ENCODE assay signal across 27 cellular contexts in genomic region chr1:246294263-246294662, GRCh38.
"Had no signal": no experiment of that assay in that cellular context is flagged by ENCODE, and none has a peak within 500 bp of the region (broad histone marks: within the 10 kb centered on the region; RNA-seq: fewer than 3 reads in every experiment).

No MANE protein-coding gene starts in this region.

- ATAC-seq: effector memory CD8-positive, alpha-beta T cell; esophagus mucosa; gastrocnemius medialis; heart right ventricle; left cardiac atrium; left ventricle myocardium superior; lower lobe of right lung had no signal

- H3K27me3 Mint-ChIP-seq: dendritic cell treated with granulocyte-macrophage colony-stimulating factor and Interleukin-4, amounts not matched to agents 40 ng/mL and 50 ng/mL, for 4 days; effector memory CD8-positive, alpha-beta T cell; memory B cell had no signal

- DNase-seq: colonic mucosa; cortex of kidney; effector CD8-positive, alpha-beta T cell; effector memory CD8-positive, alpha-beta T cell; endodermal cell; erythroblast; esophagus squamous epithelium; foreskin fibroblast; foreskin melanocyte; gastrocnemius medialis; glutamatergic neuron; head of caudate nucleus; heart right ventricle; hippocampal formation; left cardiac atrium; left lung; left ventricle myocardium superior; lower lobe of right lung; mesendoderm; midbrain had no signal

- H3K36me3 ChIP-seq: colonic mucosa, esophagus squamous epithelium, gastrocnemius medialis, heart right ventricle, left lung, lower lobe of right lung had no signal

- H3K4me1 ChIP-seq: colonic mucosa, gastrocnemius medialis, left lung, lower lobe of right lung had no signal

- H3K27ac Mint-ChIP-seq: dendritic cell treated with granulocyte-macrophage colony-stimulating factor and Interleukin-4, amounts not matched to agents 40 ng/mL and 50 ng/mL, for 4 days; effector memory CD8-positive, alpha-beta T cell; endodermal cell; memory B cell had no signal

- H3K27ac ChIP-seq: colonic mucosa, epithelial cell of prostate, esophagus squamous epithelium, gastrocnemius medialis, heart right ventricle, left lung, lower lobe of right lung had no signal

- H3K4me3 Mint-ChIP-seq: dendritic cell treated with granulocyte-macrophage colony-stimulating factor and Interleukin-4, amounts not matched to agents 40 ng/mL and 50 ng/mL, for 4 days; effector memory CD8-positive, alpha-beta T cell; endodermal cell; memory B cell had no signal

- H3K9me3 ChIP-seq: colonic mucosa, esophagus squamous epithelium, gastrocnemius medialis, heart right ventricle, left lung, lower lobe of right lung had no signal

- FAIRE-seq: endometrium, islet of Langerhans, keratinocyte had no signal

- H3K9me3 Mint-ChIP-seq: dendritic cell treated with granulocyte-macrophage colony-stimulating factor and Interleukin-4, amounts not matched to agents 40 ng/mL and 50 ng/mL, for 4 days; effector memory CD8-positive, alpha-beta T cell; endodermal cell; memory B cell had no signal

- H3K27me3 ChIP-seq: colonic mucosa, esophagus squamous epithelium, gastrocnemius medialis, heart right ventricle, left lung had no signal

- H3K4me3 ChIP-seq: colonic mucosa, esophagus squamous epithelium, gastrocnemius medialis, heart right ventricle, left lung, lower lobe of right lung had no signal
